Comparison of ENCODE assay signal across 13 cellular contexts in the genomic region with DNA sequence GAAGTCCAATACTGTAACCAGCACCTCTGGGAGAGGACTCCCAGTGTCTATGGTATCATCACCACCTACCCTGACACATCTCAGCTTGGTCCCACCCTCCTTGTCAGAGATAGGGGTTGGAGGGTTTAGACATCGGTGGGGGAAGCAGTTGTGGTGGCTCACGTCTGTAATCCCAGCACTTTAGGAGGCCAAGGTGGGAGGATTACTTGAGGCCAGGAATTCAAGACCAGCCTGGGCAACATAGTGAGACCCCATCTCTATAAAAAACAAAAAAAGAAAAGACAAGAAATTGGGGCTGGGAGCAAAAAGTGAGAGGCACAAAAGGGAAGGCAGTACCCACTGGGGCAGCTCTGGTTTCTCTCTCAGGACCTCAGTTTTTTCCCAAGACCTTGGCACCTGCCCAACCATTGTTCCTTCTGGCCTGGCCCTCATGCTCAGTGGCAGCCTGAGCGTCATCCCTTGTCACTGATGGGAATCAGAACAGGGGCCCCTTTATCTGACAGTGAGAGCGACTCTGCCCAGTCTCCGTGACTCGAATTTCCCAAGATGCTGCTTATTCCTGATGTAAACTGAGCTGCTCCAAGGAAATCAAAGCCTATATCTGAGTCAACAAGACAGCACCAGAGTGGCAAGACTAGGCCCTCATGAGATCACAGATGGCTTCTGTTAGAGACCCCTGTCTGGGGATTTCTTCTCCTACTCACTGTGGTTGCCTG.
DNase-seq lines count a peak whose midpoint lies in the region; ATAC-seq and TF ChIP-seq lines count a peak whose summit lies in the region.
"Had no signal": no experiment of that assay in that cellular context is flagged by ENCODE, and none has a peak within 500 bp of the region (broad histone marks: within the 10 kb centered on the region; RNA-seq: fewer than 3 reads in every experiment).

No MANE protein-coding gene starts in this region.

- TF ChIP-seq CTCF in Calu3 (IDR thresholded peaks at IDR 0.05; ENCODE audit: unreplicated experiment) (no peak), adrenal gland (IDR thresholded peaks at IDR 0.05) (no peak)

- TF ChIP-seq POLR2A in adrenal gland (IDR thresholded peaks at IDR 0.05): no peak

- peaks cover 6% of the 10 kb centered on the region for H3K36me3 Mint-ChIP-seq in Calu3 (ENCODE audit: insufficient read depth, unreplicated experiment)
- H3K36me3 Mint-ChIP-seq: activated naive CD4-positive, alpha-beta T cell treated with anti-CD3 and anti-CD28 coated beads, Interleukin-2, amount 10 ng/mL, durations not matched to agents 7 days and 5 days had no signal

- peaks cover 31% of the 10 kb centered on the region for H3K4me1 Mint-ChIP-seq in Calu3 (ENCODE audit: low read depth, unreplicated experiment)

- no peak overlapping the region for H3K27ac ChIP-seq in adrenal gland
- H3K27ac ChIP-seq: neutrophil, SK-N-MC had no signal

- ATAC-seq in left ventricle myocardium superior: peak; percentile 17
- ATAC-seq in GM18498 (IDR thresholded peaks at IDR 0.05; ENCODE audit: unreplicated experiment): no peak

- intact Hi-C loops in Calu3 (cut with micrococcal nuclease; ENCODE audit: unreplicated experiment): no loop called here
- intact Hi-C loops in adrenal gland (cut with DNase I): no loop called here
- intact Hi-C loops in left ventricle myocardium superior (cut with micrococcal nuclease): no loop called here

- H3K4me3 Mint-ChIP-seq in Calu3 (ENCODE audit: low read depth, unreplicated experiment): no peak overlapping the region
- H3K4me3 Mint-ChIP-seq: activated naive CD4-positive, alpha-beta T cell treated with anti-CD3 and anti-CD28 coated beads, Interleukin-2, amount 10 ng/mL, durations not matched to agents 7 days and 5 days had no signal

- no peaks in the 10 kb centered on the region for H3K27me3 ChIP-seq in adrenal gland

- no peaks in the 10 kb centered on the region for H3K9me3 Mint-ChIP-seq in Calu3 (ENCODE audit: low read depth, unreplicated experiment)
- H3K9me3 Mint-ChIP-seq: activated naive CD4-positive, alpha-beta T cell treated with anti-CD3 and anti-CD28 coated beads, Interleukin-2, amount 10 ng/mL, durations not matched to agents 7 days and 5 days had no signal

- H3K36me3 ChIP-seq in adrenal gland (replicated peaks in 1 of 2): no peaks in the 10 kb centered on the region
- H3K36me3 ChIP-seq: neutrophil had no signal

- no peaks in the 10 kb centered on the region for H3K4me1 ChIP-seq in adrenal gland (replicated peaks in 1 of 2)

- CTCF ChIA-PET in Calu3 (lab: Charles Lee): interaction anchor here (0.6 to 2.5 kb wide), 2 partner anchors 70 to 97 kb away, joined by 3 to 10 read pairs; no protein-coding TSS in a partner anchor
- CTCF ChIA-PET in HEK293T (lab: Yijun Ruan, JAX): no interaction called here

- no peak overlapping the region for H3K27ac Mint-ChIP-seq in Calu3 (ENCODE audit: unreplicated experiment)
- H3K27ac Mint-ChIP-seq: activated naive CD4-positive, alpha-beta T cell treated with anti-CD3 and anti-CD28 coated beads, Interleukin-2, amount 10 ng/mL, durations not matched to agents 7 days and 5 days had no signal

- POLR2A ChIA-PET in HEK293T (lab: Yijun Ruan, JAX): no interaction called here

- peak; percentile 61 for DNase-seq in Calu3
- peak in 5 of 7 donors; percentile 54 to 85 (median 69) for DNase-seq in adrenal gland
- no peak for DNase-seq in left ventricle myocardium superior
- DNase-seq in pulmonary artery endothelial cell (ENCODE audit: low read depth, low spot score): peak; percentile 30
- DNase-seq in DMS79 treated with DMSO at 0.1 percent for 48 hours (lab: John Stamatoyannopoulos, UW): no peak
- DNase-seq in HuH-7 (ENCODE audit: low spot score): no peak
- no peak for DNase-seq in HEK293T (ENCODE audit: extremely low spot score)
- DNase-seq: activated naive CD4-positive, alpha-beta T cell treated with anti-CD3 and anti-CD28 coated beads, Interleukin-2, amount 10 ng/mL, durations not matched to agents 7 days and 5 days; erythroblast; mesenchymal stem cell had no signal

- 84 to 92% (median 86%) methylated on average over 6 of the region's 6 CpGs for WGBS in adrenal gland, 4 donors

- peaks cover 26% of the 10 kb centered on the region for H3K27me3 Mint-ChIP-seq in Calu3 (ENCODE audit: unreplicated experiment)

- no TSS peak for BruUV-seq in Calu3 (replicated peaks; lab: Mats Ljungman, UMichigan)

- no peak overlapping the region for H3K4me3 ChIP-seq in adrenal gland
- H3K4me3 ChIP-seq: SK-N-MC had no signal

- H3K9me3 ChIP-seq in adrenal gland (replicated peaks in 1 of 3): no peaks in the 10 kb centered on the region
- H3K9me3 ChIP-seq: neutrophil had no signal

TF ChIP-seq in HEK293T, 16 proteins besides CTCF, POLR2A, EP300 and RAD21:
- TF ChIP-seq, protein P1, sequence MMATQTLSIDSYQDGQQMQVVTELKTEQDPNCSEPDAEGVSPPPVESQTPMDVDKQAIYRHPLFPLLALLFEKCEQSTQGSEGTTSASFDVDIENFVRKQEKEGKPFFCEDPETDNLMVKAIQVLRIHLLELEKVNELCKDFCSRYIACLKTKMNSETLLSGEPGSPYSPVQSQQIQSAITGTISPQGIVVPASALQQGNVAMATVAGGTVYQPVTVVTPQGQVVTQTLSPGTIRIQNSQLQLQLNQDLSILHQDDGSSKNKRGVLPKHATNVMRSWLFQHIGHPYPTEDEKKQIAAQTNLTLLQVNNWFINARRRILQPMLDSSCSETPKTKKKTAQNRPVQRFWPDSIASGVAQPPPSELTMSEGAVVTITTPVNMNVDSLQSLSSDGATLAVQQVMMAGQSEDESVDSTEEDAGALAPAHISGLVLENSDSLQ (IDR thresholded peaks at IDR 0.05): no peak
- TF ChIP-seq SUZ12 (IDR thresholded peaks at IDR 0.05) (no peak), HDGF (IDR thresholded peaks at IDR 0.05; ENCODE audit: borderline replicate concordance) (no peak), LEF1 (IDR thresholded peaks at IDR 0.05; ENCODE audit: borderline replicate concordance) (no peak)

Comparison
In these comparisons a context has a peak if more than half of its experiments do, and no peak if none do; other contexts are left out.
1. DNase-seq: peak in Calu3 (single experiment), adrenal gland (5 of 7) and pulmonary artery endothelial cell (single experiment); none in left ventricle myocardium superior (single experiment), DMS79 treated with DMSO at 0.1 percent for 48 hours (single experiment), HuH-7 (single experiment) and HEK293T (single experiment).